Comparison of ENCODE assay signal across 1 cellular context in genomic region chr3:87834327-87834726, GRCh38.
TF ChIP-seq lines count a peak whose summit lies in the region.

No MANE protein-coding gene starts in this region.

TF ChIP-seq in HepG2, 621 proteins besides CTCF, POLR2A, EP300 and RAD21 (continued from another document):
- TF ChIP-seq HMGXB4 (CRISPR knock-in tag; IDR thresholded peaks at IDR 0.05; ENCODE audit: borderline replicate concordance in 1 of 2, low read depth in 1 of 2), result no peak
- no peak for TF ChIP-seq PRDM4 (CRISPR knock-in tag; IDR thresholded peaks at IDR 0.05; ENCODE audit: borderline replicate concordance)
- no peak for TF ChIP-seq PRDM10 (CRISPR knock-in tag; IDR thresholded peaks at IDR 0.05; ENCODE audit: low read depth)
- TF ChIP-seq SP2 (CRISPR knock-in tag; IDR thresholded peaks at IDR 0.05), result no peak
- TF ChIP-seq ZSCAN20 (CRISPR knock-in tag; IDR thresholded peaks at IDR 0.05; ENCODE audit: borderline replicate concordance), result no peak
- TF ChIP-seq ZNF282 (IDR thresholded peaks at IDR 0.05; ENCODE audit: partially characterized antibody), result no peak
- no peak for TF ChIP-seq ZNF878 (CRISPR knock-in tag; IDR thresholded peaks at IDR 0.05)
- TF ChIP-seq TFAP4 (IDR thresholded peaks at IDR 0.05; ENCODE audit: borderline replicate concordance, low read depth), result no peak
- TF ChIP-seq CERS6 (CRISPR knock-in tag; IDR thresholded peaks at IDR 0.05), result no peak
